15 cellular contexts compared by ENCODE assay signal in the genomic region with DNA sequence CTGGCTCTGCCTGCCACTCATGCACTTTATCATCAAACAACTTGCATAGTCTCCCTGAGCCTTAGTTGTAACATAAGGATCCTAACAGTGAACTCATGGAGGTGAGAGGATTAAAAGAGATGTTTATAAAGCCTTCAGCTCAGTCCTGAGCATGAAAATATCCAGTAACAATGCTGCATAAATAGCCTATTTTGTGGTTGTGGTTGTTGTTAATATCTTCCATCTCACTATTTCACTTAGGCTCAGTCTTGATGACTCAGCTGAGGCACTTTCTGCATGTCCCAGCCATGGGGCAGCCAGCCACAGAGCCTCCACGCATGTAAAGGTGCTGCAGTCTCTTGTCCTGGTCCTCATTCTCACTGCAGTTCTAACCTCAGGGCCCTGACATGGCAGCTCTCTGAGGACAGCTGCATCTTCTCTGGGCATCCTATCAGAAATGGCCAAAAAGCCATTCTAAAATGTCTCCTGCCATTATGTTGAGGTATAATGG.
"Had no signal": no experiment of that assay in that cellular context is flagged by ENCODE, and none has a peak within 500 bp of the region (broad histone marks: within the 10 kb centered on the region; RNA-seq: fewer than 3 reads in every experiment).

No MANE protein-coding gene starts in this region.

- H3K36me3 Mint-ChIP-seq: activated naive CD8-positive, alpha-beta T cell; brain; neural progenitor cell; stimulated activated naive B cell treated with anti-CD40 and anti-IgM and Interleukin-4, amounts not matched to agents 10 μg/mL and 1 μg/mL and 100 μg/mL, for 72 hours had no signal

- H3K9me3 Mint-ChIP-seq: activated CD4-positive, alpha-beta T cell treated with anti-CD3 and anti-CD28 coated beads, Interleukin-2, amount 10 ng/mL, durations not matched to agents 7 days and 5 days; brain; central memory CD8-positive, alpha-beta T cell; neural progenitor cell; stimulated activated naive B cell treated with anti-CD40 and anti-IgM and Interleukin-4, amounts not matched to agents 10 μg/mL and 1 μg/mL and 100 μg/mL, for 72 hours had no signal

- H3K4me3 Mint-ChIP-seq: activated CD4-positive, alpha-beta T cell treated with anti-CD3 and anti-CD28 coated beads, Interleukin-2, amount 10 ng/mL, durations not matched to agents 7 days and 5 days; activated naive CD8-positive, alpha-beta T cell; brain; central memory CD8-positive, alpha-beta T cell; neural progenitor cell; stimulated activated naive B cell treated with anti-CD40 and anti-IgM and Interleukin-4, amounts not matched to agents 10 μg/mL and 1 μg/mL and 100 μg/mL, for 72 hours had no signal

- H3K4me1 Mint-ChIP-seq: activated CD4-positive, alpha-beta T cell treated with anti-CD3 and anti-CD28 coated beads, Interleukin-2, amount 10 ng/mL, durations not matched to agents 7 days and 5 days; brain; central memory CD8-positive, alpha-beta T cell; neural progenitor cell had no signal

- H3K36me3 ChIP-seq: lower lobe of right lung, neural progenitor cell, upper lobe of left lung had no signal

- H3K4me1 ChIP-seq: foreskin keratinocyte, lower lobe of right lung, neural progenitor cell, upper lobe of left lung had no signal

- DNase-seq: activated CD4-positive, alpha-beta T cell treated with anti-CD3 and anti-CD28 coated beads, Interleukin-2, amount 10 ng/mL, durations not matched to agents 7 days and 5 days; activated CD4-positive, CD25-positive, alpha-beta regulatory T cell; activated CD8-positive, alpha-beta memory T cell treated with anti-CD3 and anti-CD28 coated beads for 24 hours; activated gamma-delta T cell treated with Interleukin-2 at 50 U/mL for 16 hours; amygdala; effector CD8-positive, alpha-beta T cell; foreskin keratinocyte; lower lobe of right lung; midbrain; stimulated activated naive B cell treated with anti-CD40 and anti-IgM and Interleukin-4, amounts not matched to agents 10 μg/mL and 1 μg/mL and 100 μg/mL, for 72 hours; upper lobe of left lung had no signal

- H3K27ac ChIP-seq: foreskin keratinocyte, lower lobe of right lung, neural progenitor cell, upper lobe of left lung had no signal

- H3K4me3 ChIP-seq: lower lobe of right lung, neural progenitor cell, upper lobe of left lung had no signal

- H3K9me3 ChIP-seq: lower lobe of right lung, upper lobe of left lung had no signal

- H3K27ac Mint-ChIP-seq: activated CD4-positive, alpha-beta T cell treated with anti-CD3 and anti-CD28 coated beads, Interleukin-2, amount 10 ng/mL, durations not matched to agents 7 days and 5 days; activated naive CD8-positive, alpha-beta T cell; brain; neural progenitor cell; stimulated activated naive B cell treated with anti-CD40 and anti-IgM and Interleukin-4, amounts not matched to agents 10 μg/mL and 1 μg/mL and 100 μg/mL, for 72 hours had no signal

- H3K27me3 ChIP-seq: upper lobe of left lung had no signal
